In the genomic region with DNA sequence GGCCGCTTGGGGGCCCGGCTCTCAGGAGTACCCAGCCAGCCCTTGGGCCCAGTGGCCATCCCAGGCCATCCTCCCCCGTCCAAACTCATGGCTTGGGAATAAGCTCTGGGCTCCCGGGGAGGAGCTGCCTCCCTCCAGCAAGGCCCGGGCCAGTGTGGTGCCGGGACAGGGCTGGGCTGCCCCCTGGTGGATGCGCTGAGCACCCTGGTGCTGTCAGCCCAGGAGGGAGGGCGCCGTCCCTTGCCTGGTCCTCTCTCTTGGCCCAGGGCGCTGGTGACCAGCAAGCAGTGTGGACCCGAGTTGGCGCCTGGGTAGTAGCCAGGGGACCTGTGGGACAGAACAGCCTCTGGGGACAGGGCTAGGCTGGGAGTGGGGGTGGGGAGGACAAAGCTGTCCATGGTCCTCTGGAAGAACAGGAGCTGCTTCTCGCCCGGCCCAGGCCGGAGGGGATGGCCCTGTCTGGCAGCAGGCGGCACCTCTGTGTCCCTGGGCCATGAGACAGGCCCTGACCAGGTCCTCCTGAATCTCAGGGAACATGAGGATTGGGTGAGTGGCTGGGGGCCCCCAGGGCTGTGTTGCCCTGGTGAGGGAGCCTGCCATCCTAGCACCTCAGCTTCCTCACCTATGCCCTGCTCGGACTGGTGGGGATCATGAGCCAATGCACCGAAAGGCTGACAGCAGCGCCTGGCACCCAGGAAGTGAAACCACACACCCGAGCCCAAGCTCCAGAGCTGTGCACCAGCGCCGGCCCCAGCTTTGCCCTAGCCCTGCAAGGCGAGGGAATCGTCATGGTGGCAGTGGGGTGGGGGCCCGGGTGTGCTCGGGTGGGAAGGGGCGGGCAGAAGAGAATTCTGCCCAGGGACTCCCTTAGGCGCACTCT, we compare ENCODE assay signal across 8 cellular contexts. TPM values are rescaled to one million over a fixed set of nuclear protein-coding genes. Genes with fewer than 3 reads are reported as not detected.
DNase-seq lines count a peak whose midpoint lies in the region; ATAC-seq and TF ChIP-seq lines count a peak whose summit lies in the region.

No MANE protein-coding gene starts in this region.

- H3K9me3 ChIP-seq in colonic mucosa, result no peaks in the 10 kb centered on the region

- no peaks in the 10 kb centered on the region for H3K36me3 ChIP-seq in colonic mucosa

- intact Hi-C loops in activated CD4-positive, alpha-beta T cell treated with anti-CD3 and anti-CD28 coated beads, Interleukin-2, amount 10 ng/mL, durations not matched to agents 24 days and 14 days (cut with micrococcal nuclease), result loop anchor here (1.0 kb wide), 1 partner anchor 187 kb away; no protein-coding TSS in a partner anchor
- intact Hi-C loops in colonic mucosa (cut with DNase I), result loop anchor here (1.0 kb wide), 1 partner anchor 187 kb away; no protein-coding TSS in a partner anchor
- intact Hi-C loops in lower leg skin (cut with DNase I; ENCODE audit: low total_unique reads), result loop anchor here (2.0 kb wide), 1 partner anchor 185 kb away; no protein-coding TSS in a partner anchor

- DNase-seq in SIG-M5 treated with dmso at 0.1 percent for 504 hours (lab: John Stamatoyannopoulos, UW; ENCODE audit: unreplicated experiment) (peak; percentile 38), SIG-M5 (lab: John Stamatoyannopoulos, UW) (no peak), M059J (ENCODE audit: low read depth) (peak; percentile 62), colonic mucosa (peak; percentile 76), lower leg skin (ENCODE audit: low spot score in 2 of 2) (peak; percentile 60 to 96)
- peak; percentile 94 for DNase-seq in activated CD4-positive, alpha-beta T cell treated with anti-CD3 and anti-CD28 coated beads, Interleukin-2, amount 10 ng/mL, durations not matched to agents 24 days and 14 days
- DNase-seq in stimulated activated CD4-positive, alpha-beta T cell treated with anti-CD3 and anti-CD28 coated beads, TNF-alpha, amount 100 ng/mL, for 4 hours (ENCODE audit: low read depth in 3 of 3), result peak; percentile 48 to 69 (median 56)

- no peak overlapping the region for H3K27ac Mint-ChIP-seq in activated CD4-positive, alpha-beta T cell treated with anti-CD3 and anti-CD28 coated beads, Interleukin-2, amount 10 ng/mL, durations not matched to agents 24 days and 14 days

- H3K27ac ChIP-seq in colonic mucosa, result no peak overlapping the region

- WGBS in lower leg skin, 2 donors, result 30 to 46% methylated on average over 18 to 19 of the region's 28 CpGs

- H3K4me3 Mint-ChIP-seq in activated CD4-positive, alpha-beta T cell treated with anti-CD3 and anti-CD28 coated beads, Interleukin-2, amount 10 ng/mL, durations not matched to agents 24 days and 14 days, result no peak overlapping the region

- H3K27me3 Mint-ChIP-seq in activated CD4-positive, alpha-beta T cell treated with anti-CD3 and anti-CD28 coated beads, Interleukin-2, amount 10 ng/mL, durations not matched to agents 24 days and 14 days, result no peaks in the 10 kb centered on the region

- H3K9ac ChIP-seq in colonic mucosa (ENCODE audit: low read depth in 2 of 2, low read length in 2 of 2), result no peak overlapping the region

- no peak for ATAC-seq in GM21447 (IDR thresholded peaks at IDR 0.05; ENCODE audit: unreplicated experiment)

- no peaks in the 10 kb centered on the region for H3K36me3 Mint-ChIP-seq in activated CD4-positive, alpha-beta T cell treated with anti-CD3 and anti-CD28 coated beads, Interleukin-2, amount 10 ng/mL, durations not matched to agents 24 days and 14 days (ENCODE audit: low read depth)

- no peaks in the 10 kb centered on the region for H3K9me3 Mint-ChIP-seq in activated CD4-positive, alpha-beta T cell treated with anti-CD3 and anti-CD28 coated beads, Interleukin-2, amount 10 ng/mL, durations not matched to agents 24 days and 14 days

- TF ChIP-seq CTCF in colonic mucosa (IDR thresholded peaks at IDR 0.05) (peak; percentile 82), lower leg skin (IDR thresholded peaks at IDR 0.05) (peak in 1 of 3 donors; percentile 83)

- peaks cover 2% of the 10 kb centered on the region for H3K4me1 Mint-ChIP-seq in activated CD4-positive, alpha-beta T cell treated with anti-CD3 and anti-CD28 coated beads, Interleukin-2, amount 10 ng/mL, durations not matched to agents 24 days and 14 days

- no peak for TF ChIP-seq POLR2A in lower leg skin (IDR thresholded peaks at IDR 0.05)

- H3K4me3 ChIP-seq in colonic mucosa (no peak overlapping the region), lower leg skin (ENCODE audit: low read depth, poor library complexity, severe bottlenecking) (no peak overlapping the region)

- H3K4me1 ChIP-seq in colonic mucosa, result no peaks in the 10 kb centered on the region

- no peaks in the 10 kb centered on the region for H3K27me3 ChIP-seq in colonic mucosa

RNA-seq across cellular contexts. Expression of a gene that starts 9.4 kb away (rescaled TPM):
- 6.7 and 11.0 TPM in 2 replicates for total RNA-seq in M059J (2014; rRNA removed; shearing (Covaris generic))
- 9.0 and 11.1 TPM in 2 replicates for total RNA-seq in activated CD4-positive, alpha-beta T cell treated with anti-CD3 and anti-CD28 coated beads, Interleukin-2, amount 10 ng/mL, durations not matched to agents 24 days and 14 days
- total RNA-seq in colonic mucosa (10 to 100 TPM; 11.3 to 18.9 TPM), lower leg skin (1 to 10 TPM; 5.7 to 9.7 (median 7.1) TPM)

RNA-seq across cellular contexts. Expression of a gene that starts 9.7 kb away (rescaled TPM):
- total RNA-seq in M059J (2014; rRNA removed; shearing (Covaris generic)), result 135 and 233 TPM in 2 replicates
- 164 and 171 TPM in 2 replicates for total RNA-seq in activated CD4-positive, alpha-beta T cell treated with anti-CD3 and anti-CD28 coated beads, Interleukin-2, amount 10 ng/mL, durations not matched to agents 24 days and 14 days
- total RNA-seq in colonic mucosa, result 100 to 1,000 TPM; 190 to 216 TPM
- total RNA-seq in lower leg skin, result 100 to 1,000 TPM in 1 of 4 donors, 10 to 100 TPM in 3; 67.4 to 114 (median 70.7) TPM

RNA-seq across cellular contexts. Expression of a gene that starts 30.4 kb away (rescaled TPM):
- 18.8 and 31.2 TPM in 2 replicates for total RNA-seq in M059J (2014; rRNA removed; shearing (Covaris generic))
- total RNA-seq in activated CD4-positive, alpha-beta T cell treated with anti-CD3 and anti-CD28 coated beads, Interleukin-2, amount 10 ng/mL, durations not matched to agents 24 days and 14 days, result 22.3 and 24.2 TPM in 2 replicates
- total RNA-seq in colonic mucosa (10 to 100 TPM; 15.0 to 22.7 TPM), lower leg skin (10 to 100 TPM; 18.3 to 35.9 (median 27.7) TPM)
